ENCODE assay signal across 25 cellular contexts in genomic region chrX:97416461-97416860, GRCh38.
"Had no signal": no experiment of that assay in that cellular context is flagged by ENCODE, and none has a peak within 500 bp of the region (broad histone marks: within the 10 kb centered on the region; RNA-seq: fewer than 3 reads in every experiment).

No MANE protein-coding gene starts in this region.

- H3K4me3 ChIP-seq: cardiac muscle cell, colonic mucosa, heart right ventricle, lower lobe of right lung, neural progenitor cell, psoas muscle, sigmoid colon, uterus had no signal

- DNase-seq: activated CD4-positive, alpha-beta T cell treated with anti-CD3 and anti-CD28 coated beads for 48 hours; activated CD4-positive, alpha-beta T cell treated with anti-CD3 and anti-CD28 coated beads, Interleukin-2, amount 50 U/mL, for 48 hours; activated CD8-positive, alpha-beta memory T cell treated with anti-CD3 and anti-CD28 coated beads for 24 hours; activated effector memory CD4-positive, alpha-beta T cell treated with Interleukin-2 at 50 U/mL for 16 hours; activated naive CD4-positive, alpha-beta T cell treated with Interleukin-2 at 50 U/mL for 16 hours; anterior cingulate cortex; cerebellar nuclear complex; colonic mucosa; effector CD8-positive, alpha-beta T cell; heart right ventricle; lower lobe of right lung; mesendoderm; natural killer cell; occipital lobe; psoas muscle; sigmoid colon; small intestine; stimulated activated CD4-positive, alpha-beta T cell treated with anti-CD3 and anti-CD28 coated beads, Interleukin-4, amount 100 ng/mL, for 24 hours; stimulated activated naive CD8-positive, alpha-beta T cell treated with anti-CD3 and anti-CD28 coated beads, Interleukin-15, amount 100 ng/mL, for 72 hours; substantia nigra; uterus; WERI-Rb-1 had no signal

- H3K79me2 ChIP-seq: parathyroid adenoma had no signal

- H2AFZ ChIP-seq: neural progenitor cell, parathyroid adenoma had no signal

- H3K9me3 ChIP-seq: colonic mucosa, lower lobe of right lung, psoas muscle, sigmoid colon, uterus had no signal

- H3K9ac ChIP-seq: neural progenitor cell, parathyroid adenoma had no signal

- H3K27ac ChIP-seq: cardiac muscle cell, colonic mucosa, heart right ventricle, lower lobe of right lung, neural progenitor cell, parathyroid adenoma, psoas muscle, sigmoid colon, uterus, WERI-Rb-1 had no signal

- H3K27me3 ChIP-seq: cardiac muscle cell, colonic mucosa, neural progenitor cell, sigmoid colon, uterus had no signal

- H3K36me3 ChIP-seq: cardiac muscle cell, colonic mucosa, heart right ventricle, lower lobe of right lung, neural progenitor cell, sigmoid colon, uterus, WERI-Rb-1 had no signal

- H3K4me1 ChIP-seq: colonic mucosa, heart right ventricle, lower lobe of right lung, neural progenitor cell, parathyroid adenoma, psoas muscle, sigmoid colon, uterus had no signal

- H3K4me2 ChIP-seq: neural progenitor cell had no signal
